Comparison of ENCODE assay signal across 17 cellular contexts in genomic region chr7:74063646-74064045, GRCh38. TPM values are rescaled to one million over a fixed set of nuclear protein-coding genes. Genes with fewer than 3 reads are reported as not detected.
DNase-seq lines count a peak whose midpoint lies in the region; ATAC-seq and TF ChIP-seq lines count a peak whose summit lies in the region.
"Had no signal": no experiment of that assay in that cellular context is flagged by ENCODE, and none has a peak within 500 bp of the region (broad histone marks: within the 10 kb centered on the region; RNA-seq: fewer than 3 reads in every experiment).

No MANE protein-coding gene starts in this region.

- CTCF ChIA-PET in RWPE1 (lab: Yijun Ruan, JAX) = no interaction called here

- H3K36me3 ChIP-seq in lower lobe of right lung (peaks cover 61% of the 10 kb centered on the region), thoracic aorta (peaks cover 74% of the 10 kb centered on the region)

- intact Hi-C loops in lower lobe of right lung (cut with DNase I) = no loop called here

- peaks cover 49% of the 10 kb centered on the region for H3K36me3 Mint-ChIP-seq in chondrocyte (ENCODE audit: low read depth)

- peak overlapping the region; percentile 94 for H3K27ac ChIP-seq in RWPE1
- no peak overlapping the region for H3K27ac ChIP-seq in lower lobe of right lung
- H3K27ac ChIP-seq in thoracic aorta = peak overlapping the region; percentile 79 to 82
- H3K27ac ChIP-seq: C4-2B had no signal

- TF ChIP-seq CTCF in RWPE1 (conservative IDR thresholded peaks at IDR 0.05; ENCODE audit: low read depth) (no peak), chondrocyte (IDR thresholded peaks at IDR 0.05) (no peak), lower lobe of right lung (IDR thresholded peaks at IDR 0.05) (no peak), thoracic aorta (IDR thresholded peaks at IDR 0.05) (no peak)

- no peak for ATAC-seq in lower lobe of right lung
- no peak for ATAC-seq in thoracic aorta (ENCODE audit: insufficient number of reproducible peaks, low FRiP score, low read depth)
- ATAC-seq in GM19463 (IDR thresholded peaks at IDR 0.05; ENCODE audit: unreplicated experiment) = no peak
- no peak for ATAC-seq in HG03039 (IDR thresholded peaks at IDR 0.05; ENCODE audit: unreplicated experiment)
- ATAC-seq in HG02884 (IDR thresholded peaks at IDR 0.05; ENCODE audit: unreplicated experiment) = no peak

- peaks cover 21% of the 10 kb centered on the region for H3K4me1 Mint-ChIP-seq in chondrocyte (ENCODE audit: low read depth)

- H3K4me3 Mint-ChIP-seq in chondrocyte (ENCODE audit: unreplicated experiment) = no peak overlapping the region
- H3K4me3 Mint-ChIP-seq: HFFc6 had no signal

- H3K9me3 ChIP-seq in lower lobe of right lung = no peaks in the 10 kb centered on the region
- no peaks in the 10 kb centered on the region for H3K9me3 ChIP-seq in thoracic aorta
- H3K9me3 ChIP-seq: Caco-2 had no signal

- H3K4me3 ChIP-seq in lower lobe of right lung = no peak overlapping the region
- no peak overlapping the region for H3K4me3 ChIP-seq in thoracic aorta

- H3K27me3 ChIP-seq in lower lobe of right lung (ENCODE audit: low read depth) = no peaks in the 10 kb centered on the region
- no peaks in the 10 kb centered on the region for H3K27me3 ChIP-seq in thoracic aorta (replicated peaks; ENCODE audit: insufficient read depth)

- POLR2A ChIA-PET in RWPE1 (lab: Yijun Ruan, JAX; ENCODE audit: low non-redundant PET) = no interaction called here

- H3K27me3 Mint-ChIP-seq in chondrocyte (ENCODE audit: low read depth) = no peaks in the 10 kb centered on the region

- DNase-seq in RWPE1 (ENCODE audit: low spot score) (no peak), chondrocyte (ENCODE audit: low spot score) (no peak), lower lobe of right lung (peak; percentile 32), thoracic aorta (ENCODE audit: low spot score) (no peak)
- DNase-seq: Caco-2, HFFc6, IMR-90, Kasumi-1, NCI-H1105 treated with DMSO at 0.1 percent for 48 hours, NCI-H1694 treated with DMSO at 0.1 percent for 48 hours, NCI-H2107, NCI-H2227 treated with DMSO at 0.1 percent for 48 hours, NCI-H524 had no signal

- H3K9me3 Mint-ChIP-seq in chondrocyte (ENCODE audit: low read depth) = no peaks in the 10 kb centered on the region
- H3K9me3 Mint-ChIP-seq: HFFc6 had no signal

- H3K4me1 ChIP-seq in lower lobe of right lung (peaks cover 24% of the 10 kb centered on the region), thoracic aorta (ENCODE audit: control insufficient read depth in 1 of 2, low read depth in 2 of 2) (peaks cover 11 to 44% of the 10 kb centered on the region in 2 donors)
- H3K4me1 ChIP-seq: Caco-2 had no signal

- H3K27ac Mint-ChIP-seq in chondrocyte (ENCODE audit: unreplicated experiment) = peak overlapping the region; percentile 83
- H3K27ac Mint-ChIP-seq: HFFc6 had no signal

RNA-seq across cellular contexts. Expression of gene LIMK1, which starts 20.0 kb away (rescaled TPM):
- total RNA-seq in chondrocyte (39.1 to 46.5 TPM (median 41.5 TPM) in 3 replicates), lower lobe of right lung (48.6 TPM), thoracic aorta (10 to 100 TPM; 19.7 to 19.9 TPM)

RNA-seq across cellular contexts. Expression of gene ELN, which starts 35.7 kb away (rescaled TPM):
- total RNA-seq in chondrocyte (8,224 to 15,554 TPM (median 15,093 TPM) in 3 replicates), lower lobe of right lung (83.3 TPM), thoracic aorta (1,000 to 10,000 TPM; 1,484 to 3,836 TPM)
- total RNA-seq: Caco-2 had no signal

Comparison
In these comparisons a context has a peak if more than half of its experiments do, and no peak if none do; other contexts are left out.
1. RNA of gene ELN, which starts 35.7 kb away (total RNA-seq): 8,224 to 15,554 TPM in chondrocyte and 1,484 to 3,836 TPM in thoracic aorta; 83.3 TPM in lower lobe of right lung (single experiment); every median in the first group is over 10 times any median in the second.